Comparison of ENCODE assay signal across 1 cellular context in genomic region chr15:23854535-23855252, GRCh38.
TF ChIP-seq lines count a peak whose summit lies in the region.

No MANE protein-coding gene starts in this region.

TF ChIP-seq in H1, 55 proteins besides CTCF, POLR2A, EP300 and RAD21 (continued from another document):
- TF ChIP-seq TBP (IDR thresholded peaks at IDR 0.05; ENCODE audit: low read depth, low read length), result no peak
